Comparison of ENCODE assay signal across 8 cellular contexts in genomic region chr20:5714261-5715041, GRCh38. TPM values are rescaled to one million over a fixed set of nuclear protein-coding genes. Genes with fewer than 3 reads are reported as not detected.
DNase-seq lines count a peak whose midpoint lies in the region; ATAC-seq, FAIRE-seq and TF ChIP-seq lines count a peak whose summit lies in the region.

No MANE protein-coding gene starts in this region.

- no peaks in the 10 kb centered on the region for H3K9me3 ChIP-seq in small intestine (ENCODE audit: control insufficient read depth, low read depth)

- H3K27me3 ChIP-seq in small intestine (ENCODE audit: control insufficient read depth in 2 of 2, insufficient read depth in 2 of 2, low read length in 2 of 2): no peaks in the 10 kb centered on the region

- TF ChIP-seq CTCF in WTC11 (IDR thresholded peaks at IDR 0.05): no peak

- peak overlapping the region in 1 of 2 donors; percentile 66 for H3K27ac ChIP-seq in small intestine (ENCODE audit: low read depth in 1 of 2, low read length in 1 of 2)

- POLR2A ChIA-PET in WTC11 (lab: Charles Lee): interaction anchor here (1.0 kb wide), 1 partner anchor 39 kb away, joined by 3 read pairs; no protein-coding TSS in a partner anchor

- H3K36me3 Mint-ChIP-seq in WTC11: no peaks in the 10 kb centered on the region

- H3K9me3 Mint-ChIP-seq in WTC11: peaks cover 6% of the 10 kb centered on the region; the same call in 1 of the 2 replicates

- no peak overlapping the region for H3K27ac Mint-ChIP-seq in WTC11

- H3K4me3 Mint-ChIP-seq in WTC11: no peak overlapping the region

- no peak overlapping the region for H3K4me3 ChIP-seq in small intestine (ENCODE audit: low read depth in 1 of 2, low read length in 2 of 2)

- DNase-seq in HT1080 (ENCODE audit: low read depth) (peak; percentile 71), WTC11 (ENCODE audit: low spot score) (no peak), dermis microvascular lymphatic vessel endothelial cell (ENCODE audit: low read depth in 2 of 2) (peak; percentile 91 to 92), small intestine (peak; percentile 60), glomerular visceral epithelial cell (ENCODE audit: extremely low spot score) (no peak), A172 (ENCODE audit: low spot score) (no peak)

- H3K36me3 ChIP-seq in small intestine (ENCODE audit: control insufficient read depth in 2 of 2, insufficient read depth in 2 of 2, low read length in 2 of 2): no peaks in the 10 kb centered on the region

- peaks cover 4% of the 10 kb centered on the region for H3K4me1 Mint-ChIP-seq in WTC11

- CTCF ChIA-PET in WTC11 (lab: Charles Lee): no interaction called here

- ATAC-seq in WTC11: peak; percentile 79
- no peak for ATAC-seq in HG03457 (IDR thresholded peaks at IDR 0.05; ENCODE audit: unreplicated experiment)
- ATAC-seq in GM19324 (IDR thresholded peaks at IDR 0.05; ENCODE audit: low FRiP score, unreplicated experiment): no peak

- FAIRE-seq in small intestine (lab: Jason Lieb, UNC): no peak

- 50 to 56% (median 54%) methylated on average over 4 of the region's 4 CpGs for WGBS in small intestine, 3 donors

- H3K27me3 Mint-ChIP-seq in WTC11 (ENCODE audit: low read depth): no peaks in the 10 kb centered on the region

- peaks cover 0 to 3% of the 10 kb centered on the region in 2 donors for H3K4me1 ChIP-seq in small intestine (ENCODE audit: control insufficient read depth in 2 of 2, insufficient read depth in 1 of 2, low read depth in 1 of 2, low read length in 1 of 2)

TF ChIP-seq in WTC11, 78 proteins besides CTCF, POLR2A, EP300 and RAD21:
- TF ChIP-seq, protein P1, sequence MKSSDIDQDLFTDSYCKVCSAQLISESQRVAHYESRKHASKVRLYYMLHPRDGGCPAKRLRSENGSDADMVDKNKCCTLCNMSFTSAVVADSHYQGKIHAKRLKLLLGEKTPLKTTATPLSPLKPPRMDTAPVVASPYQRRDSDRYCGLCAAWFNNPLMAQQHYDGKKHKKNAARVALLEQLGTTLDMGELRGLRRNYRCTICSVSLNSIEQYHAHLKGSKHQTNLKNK (CRISPR knock-in tag; IDR thresholded peaks at IDR 0.05): no peak
- TF ChIP-seq AR (CRISPR knock-in tag; IDR thresholded peaks at IDR 0.05) (no peak), SMAD4 (CRISPR knock-in tag; IDR thresholded peaks at IDR 0.05) (no peak), HMGA2 (CRISPR knock-in tag; IDR thresholded peaks at IDR 0.05) (no peak), ZNF138 (CRISPR knock-in tag; conservative IDR thresholded peaks at IDR 0.05) (no peak), CREB1 (CRISPR knock-in tag; IDR thresholded peaks at IDR 0.05) (no peak), ZNF232 (CRISPR knock-in tag; IDR thresholded peaks at IDR 0.05) (no peak), ELF4 (CRISPR knock-in tag; IDR thresholded peaks at IDR 0.05; ENCODE audit: low read depth) (no peak), ATF6 (CRISPR knock-in tag; IDR thresholded peaks at IDR 0.05) (no peak), ZNF317 (CRISPR knock-in tag; IDR thresholded peaks at IDR 0.05; ENCODE audit: borderline replicate concordance, low read depth) (no peak), STAT6 (CRISPR knock-in tag; conservative IDR thresholded peaks at IDR 0.05; ENCODE audit: low read depth) (no peak), TP53 (CRISPR knock-in tag; IDR thresholded peaks at IDR 0.05) (no peak), TEAD4 (CRISPR knock-in tag; IDR thresholded peaks at IDR 0.05) (no peak), JAZF1 (CRISPR knock-in tag; IDR thresholded peaks at IDR 0.05) (no peak), E2F1 (CRISPR knock-in tag; IDR thresholded peaks at IDR 0.05) (no peak)
- TF ChIP-seq, protein P2, sequence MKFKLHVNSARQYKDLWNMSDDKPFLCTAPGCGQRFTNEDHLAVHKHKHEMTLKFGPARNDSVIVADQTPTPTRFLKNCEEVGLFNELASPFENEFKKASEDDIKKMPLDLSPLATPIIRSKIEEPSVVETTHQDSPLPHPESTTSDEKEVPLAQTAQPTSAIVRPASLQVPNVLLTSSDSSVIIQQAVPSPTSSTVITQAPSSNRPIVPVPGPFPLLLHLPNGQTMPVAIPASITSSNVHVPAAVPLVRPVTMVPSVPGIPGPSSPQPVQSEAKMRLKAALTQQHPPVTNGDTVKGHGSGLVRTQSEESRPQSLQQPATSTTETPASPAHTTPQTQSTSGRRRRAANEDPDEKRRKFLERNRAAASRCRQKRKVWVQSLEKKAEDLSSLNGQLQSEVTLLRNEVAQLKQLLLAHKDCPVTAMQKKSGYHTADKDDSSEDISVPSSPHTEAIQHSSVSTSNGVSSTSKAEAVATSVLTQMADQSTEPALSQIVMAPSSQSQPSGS (CRISPR knock-in tag; IDR thresholded peaks at IDR 0.05; ENCODE audit: borderline replicate concordance, low read depth): no peak

RNA-seq across cellular contexts. Expression of gene SHLD1, which starts 35.8 kb away (rescaled TPM):
- 3.6 and 5.9 TPM in 2 replicates for total RNA-seq in HT1080 (2014; rRNA removed; shearing (Covaris generic))
- 6.6 and 7.6 TPM in 2 replicates for polyA plus RNA-seq in HT1080 (2015; cell fraction: cytosol; rRNA removed)
- 3.6 and 5.8 TPM in 2 replicates for polyA plus RNA-seq in HT1080 (2015; cell fraction: nucleus; rRNA removed)
- total RNA-seq in WTC11 (2021) (4.1 to 6.6 TPM (median 4.4 TPM) in 3 replicates), dermis microvascular lymphatic vessel endothelial cell (2.4 and 3.5 TPM in 2 replicates)
- 10 to 100 TPM; 12.3 to 19.2 (median 19.2) TPM for polyA plus RNA-seq in small intestine
- total RNA-seq in A172 (2014; rRNA removed; shearing (Covaris generic)): 3.6 and 4.3 TPM in 2 replicates

Comparison
In these comparisons a context has a peak if more than half of its experiments do, and no peak if none do; other contexts are left out.
1. DNase-seq: peak in HT1080 (single experiment), dermis microvascular lymphatic vessel endothelial cell (2 of 2) and small intestine (single experiment); none in WTC11 (single experiment), glomerular visceral epithelial cell (single experiment) and A172 (single experiment).